ENCODE assay signal across 12 cellular contexts in genomic region chr4:172986114-172986513, GRCh38.
DNase-seq lines count a peak whose midpoint lies in the region; ATAC-seq and TF ChIP-seq lines count a peak whose summit lies in the region.
"Had no signal": no experiment of that assay in that cellular context is flagged by ENCODE, and none has a peak within 500 bp of the region (broad histone marks: within the 10 kb centered on the region; RNA-seq: fewer than 3 reads in every experiment).

No MANE protein-coding gene starts in this region.

- H3K27ac Mint-ChIP-seq in immature natural killer cell, result no peak overlapping the region

- H3K9me3 Mint-ChIP-seq in immature natural killer cell, result peaks cover 0 to 5% (median 0%) of the 10 kb centered on the region in 6 donors

- 60% methylated on average over 1 of the region's 1 CpG for WGBS in smooth muscle cell (ENCODE audit: low lambda C conversion rate)

- no peaks in the 10 kb centered on the region for H3K4me1 Mint-ChIP-seq in immature natural killer cell

- H3K4me3 ChIP-seq in smooth muscle cell, result no peak overlapping the region
- H3K4me3 ChIP-seq: right lobe of liver, tibial nerve had no signal

- H2AFZ ChIP-seq in smooth muscle cell (ENCODE audit: low read depth), result no peak overlapping the region

- peaks cover 0 to 3% (median 0%) of the 10 kb centered on the region in 3 donors for H3K27me3 Mint-ChIP-seq in immature natural killer cell (ENCODE audit: low read depth in 3 of 3)

- H4K20me1 ChIP-seq in smooth muscle cell (ENCODE audit: low read depth), result no peaks in the 10 kb centered on the region

- no peak overlapping the region for H3K4me3 Mint-ChIP-seq in immature natural killer cell

- peaks cover 9% of the 10 kb centered on the region for H3K4me1 ChIP-seq in smooth muscle cell (ENCODE audit: low read depth)
- H3K4me1 ChIP-seq: right lobe of liver, tibial nerve had no signal

- peak overlapping the region; percentile 45 for H3K27ac ChIP-seq in smooth muscle cell (ENCODE audit: low read depth)
- H3K27ac ChIP-seq: 22Rv1, right lobe of liver, tibial nerve had no signal

- no peak for TF ChIP-seq CTCF in smooth muscle cell (IDR thresholded peaks at IDR 0.05; ENCODE audit: borderline replicate concordance, insufficient read depth, poor library complexity, severe bottlenecking)

- no peaks in the 10 kb centered on the region for H3F3A ChIP-seq in smooth muscle cell (ENCODE audit: low read depth)

- no peak overlapping the region for H3K4me2 ChIP-seq in smooth muscle cell

- ATAC-seq in HG02759 (IDR thresholded peaks at IDR 0.05; ENCODE audit: unreplicated experiment) (peak; percentile 64), HG03520 (IDR thresholded peaks at IDR 0.05; ENCODE audit: unreplicated experiment) (peak; percentile 82)
- ATAC-seq: right lobe of liver had no signal

- no peaks in the 10 kb centered on the region for H3K27me3 ChIP-seq in smooth muscle cell (ENCODE audit: low read depth)
- H3K27me3 ChIP-seq: right lobe of liver, tibial nerve had no signal

- DNase-seq in NCI-H2171 treated with DMSO at 0.1 percent for 48 hours (lab: John Stamatoyannopoulos, UW) (peak; percentile 1), NCI-H2171 (lab: John Stamatoyannopoulos, UW) (no peak), smooth muscle cell (lab: John Stamatoyannopoulos, UW; ENCODE audit: unreplicated experiment) (no peak), NCI-H524 treated with DMSO at 0.1 percent for 48 hours (lab: John Stamatoyannopoulos, UW) (no peak), immature natural killer cell (no peak)
- DNase-seq in activated T-cell treated with anti-CD3 and anti-CD28 coated beads, Interleukin-2, amount 50 U/mL, for 48 hours, result no peak
- DNase-seq: activated T-cell treated with anti-CD3 and anti-CD28 coated beads for 4 hours, right lobe of liver had no signal

- H3K36me3 Mint-ChIP-seq in immature natural killer cell, result no peaks in the 10 kb centered on the region

- no peaks in the 10 kb centered on the region for H3K9me3 ChIP-seq in smooth muscle cell (replicated peaks; ENCODE audit: low read depth)
- H3K9me3 ChIP-seq: right lobe of liver had no signal

- no peaks in the 10 kb centered on the region for H3K36me3 ChIP-seq in smooth muscle cell (ENCODE audit: low read depth)
- H3K36me3 ChIP-seq: right lobe of liver, tibial nerve had no signal

- no peak overlapping the region for H3K9ac ChIP-seq in smooth muscle cell (ENCODE audit: low read depth)

- no peaks in the 10 kb centered on the region for H3K79me2 ChIP-seq in smooth muscle cell (ENCODE audit: low read depth)
